In the genomic region with DNA sequence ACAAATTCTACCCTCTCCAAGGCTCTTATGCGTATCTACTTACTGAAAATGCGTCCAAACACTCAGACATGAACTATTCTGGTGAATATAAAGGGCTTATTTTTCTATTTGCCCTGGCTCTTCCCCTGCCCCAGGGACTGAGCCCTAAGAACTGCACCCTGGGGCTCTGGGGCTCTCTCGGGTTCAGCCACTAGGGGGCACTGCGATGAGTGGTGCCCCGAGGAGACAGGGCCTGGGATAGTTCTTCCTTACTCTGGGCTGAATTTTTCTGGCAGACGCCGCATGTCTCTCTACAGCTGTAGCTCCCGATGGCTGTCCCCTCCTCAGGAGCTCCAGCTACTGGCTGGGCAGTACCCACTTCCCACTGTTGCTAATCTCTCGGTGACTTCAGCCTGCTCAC, we compare ENCODE assay signal across 1 cellular context.
TF ChIP-seq lines count a peak whose summit lies in the region.

No MANE protein-coding gene starts in this region.

TF ChIP-seq in GM23338, 12 proteins besides CTCF, POLR2A, EP300 and RAD21 (continued from another document):
- no peak for TF ChIP-seq ZNF114 (CRISPR knock-in tag; IDR thresholded peaks at IDR 0.05)
- no peak for TF ChIP-seq ZNF331 (CRISPR knock-in tag; IDR thresholded peaks at IDR 0.05; ENCODE audit: low read depth)
